Comparison of ENCODE assay signal across 19 cellular contexts in the genomic region with DNA sequence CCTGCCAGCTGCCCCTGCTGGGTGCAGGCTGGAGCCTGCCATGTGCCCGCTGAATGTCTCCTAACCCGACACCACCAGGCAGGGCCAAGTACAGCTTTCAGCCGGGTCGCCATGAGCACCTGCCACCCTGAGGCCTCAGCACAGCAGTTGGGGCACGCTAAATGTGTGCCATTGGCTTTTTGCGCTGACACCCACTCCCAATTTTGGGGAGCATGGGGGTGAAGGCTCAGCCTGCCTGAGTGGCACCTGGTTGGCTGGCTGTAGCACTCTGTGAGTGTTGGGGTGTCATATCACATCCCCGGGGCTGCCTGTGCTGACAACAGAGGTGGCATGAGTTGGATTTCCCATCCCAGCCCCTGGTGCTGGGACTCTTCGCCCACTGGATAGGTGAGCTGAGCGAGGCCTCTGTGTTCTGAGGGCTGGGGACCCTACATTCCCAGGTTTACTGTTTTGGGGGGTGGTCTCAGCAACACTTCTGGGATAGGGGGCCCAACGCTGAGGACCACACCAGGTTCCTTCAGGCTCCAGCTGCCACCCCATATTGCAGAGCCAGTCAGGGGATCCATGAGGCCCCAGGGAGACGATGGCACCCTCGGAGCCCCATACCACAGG. TPM values are rescaled to one million over a fixed set of nuclear protein-coding genes. Genes with fewer than 3 reads are reported as not detected.
A peak's percentile ranks its signal among the peaks of the same experiment; 100 is the strongest.
DNase-seq lines count a peak whose midpoint lies in the region; ATAC-seq and TF ChIP-seq lines count a peak whose summit lies in the region.
"Had no signal": no experiment of that assay in that cellular context is flagged by ENCODE, and none has a peak within 500 bp of the region (broad histone marks: within the 10 kb centered on the region; RNA-seq: fewer than 3 reads in every experiment).

No MANE protein-coding gene starts in this region.

- H3K9me3 Mint-ChIP-seq in stimulated activated effector memory CD8-positive, alpha-beta T cell treated with anti-CD3 and anti-CD28 coated beads, Interleukin-12 subunit alpha, Interleukin-12 subunit beta, amount 100 ng/mL, for 72 hours: no peaks in the 10 kb centered on the region
- H3K9me3 Mint-ChIP-seq in activated CD4-positive, alpha-beta T cell treated with anti-CD3 and anti-CD28 coated beads for 36 hours (ENCODE audit: low read depth): no peaks in the 10 kb centered on the region
- H3K9me3 Mint-ChIP-seq: CD4-positive, CD25-positive, alpha-beta regulatory T cell had no signal

- no peaks in the 10 kb centered on the region for H3K27me3 Mint-ChIP-seq in activated CD4-positive, alpha-beta T cell treated with anti-CD3 and anti-CD28 coated beads for 36 hours
- H3K27me3 Mint-ChIP-seq: CD4-positive, CD25-positive, alpha-beta regulatory T cell had no signal

- H3K4me1 Mint-ChIP-seq in stimulated activated effector memory CD8-positive, alpha-beta T cell treated with anti-CD3 and anti-CD28 coated beads, Interleukin-12 subunit alpha, Interleukin-12 subunit beta, amount 100 ng/mL, for 72 hours: peaks cover 7% of the 10 kb centered on the region
- H3K4me1 Mint-ChIP-seq in activated CD4-positive, alpha-beta T cell treated with anti-CD3 and anti-CD28 coated beads for 36 hours: no peaks in the 10 kb centered on the region

- H3K36me3 ChIP-seq in DOHH2 (ENCODE audit: control insufficient read depth, low read length) (peaks cover 50% of the 10 kb centered on the region), OCI-LY7 (ENCODE audit: insufficient read depth, low read length) (peaks cover 49% of the 10 kb centered on the region), BE2C (peaks cover 11% of the 10 kb centered on the region)

- POLR2A ChIA-PET in OCI-LY7 (lab: Charles Lee): interaction anchor here (0.7 kb wide), 1 partner anchor 16 kb away, joined by 3 read pairs; no protein-coding TSS in a partner anchor
- POLR2A ChIA-PET in activated CD4-positive, alpha-beta T cell treated with anti-CD3 and anti-CD28 coated beads for 36 hours (lab: Charles Lee): no interaction called here

- no TSS peak for BruUV-seq in OCI-LY7 (replicated peaks; lab: Mats Ljungman, UMichigan)

- no peak overlapping the region for H3K4me3 Mint-ChIP-seq in stimulated activated effector memory CD8-positive, alpha-beta T cell treated with anti-CD3 and anti-CD28 coated beads, Interleukin-12 subunit alpha, Interleukin-12 subunit beta, amount 100 ng/mL, for 72 hours
- no peak overlapping the region for H3K4me3 Mint-ChIP-seq in activated CD4-positive, alpha-beta T cell treated with anti-CD3 and anti-CD28 coated beads for 36 hours

- no peak overlapping the region for H2AFZ ChIP-seq in OCI-LY7 (ENCODE audit: low read length)

- CTCF ChIA-PET in OCI-LY7 (lab: Charles Lee; ENCODE audit: unreplicated experiment): no interaction called here
- CTCF ChIA-PET in activated CD4-positive, alpha-beta T cell treated with anti-CD3 and anti-CD28 coated beads for 36 hours (lab: Charles Lee): interaction anchor here (0.8 to 1.0 kb wide), 2 partner anchors 12 to 37 kb away, joined by 3 read pairs; no protein-coding TSS in a partner anchor

- H4K20me1 ChIP-seq in DOHH2 (ENCODE audit: control insufficient read depth, insufficient read depth, low read depth, low read length) (no peaks in the 10 kb centered on the region), OCI-LY7 (ENCODE audit: insufficient read depth, low read length) (no peaks in the 10 kb centered on the region)

- DNase-seq in OCI-LY7 (ENCODE audit: low spot score): no peak
- DNase-seq in islet precursor cell: peak; percentile 38
- DNase-seq in stimulated activated effector memory CD8-positive, alpha-beta T cell treated with anti-CD3 and anti-CD28 coated beads, Interleukin-12 subunit alpha, Interleukin-12 subunit beta, amount 100 ng/mL, for 72 hours (ENCODE audit: low spot score in 2 of 2): no peak
- no peak for DNase-seq in activated CD4-positive, alpha-beta T cell treated with anti-CD3 and anti-CD28 coated beads for 36 hours
- no peak for DNase-seq in BE2C
- DNase-seq: ACHN; CD4-positive, CD25-positive, alpha-beta regulatory T cell; COR-L47; EL; GOT3; MV-4-11; NCI-H1694 treated with DMSO at 0.1 percent for 48 hours; NCI-H2227 treated with DMSO at 0.1 percent for 48 hours; NCI-H524; Right ventricle myocardium superior had no signal

- peak overlapping the region; percentile 60 for H3K27ac Mint-ChIP-seq in stimulated activated effector memory CD8-positive, alpha-beta T cell treated with anti-CD3 and anti-CD28 coated beads, Interleukin-12 subunit alpha, Interleukin-12 subunit beta, amount 100 ng/mL, for 72 hours
- H3K27ac Mint-ChIP-seq in activated CD4-positive, alpha-beta T cell treated with anti-CD3 and anti-CD28 coated beads for 36 hours: no peak overlapping the region

- H3K9me3 ChIP-seq in DOHH2 (ENCODE audit: control insufficient read depth, insufficient read depth, low read length) (no peaks in the 10 kb centered on the region), OCI-LY7 (ENCODE audit: low read length) (no peaks in the 10 kb centered on the region), BE2C (no peaks in the 10 kb centered on the region)

- H3F3A ChIP-seq in DOHH2 (ENCODE audit: control insufficient read depth, insufficient read depth): peaks cover 6% of the 10 kb centered on the region; the same call in 1 of the 2 replicates

- H3K4me3 ChIP-seq in DOHH2 (ENCODE audit: low read length): no peak overlapping the region
- H3K4me3 ChIP-seq in OCI-LY7 (ENCODE audit: low read depth, low read length, poor library complexity, severe bottlenecking): no peak overlapping the region
- no peak overlapping the region for H3K4me3 ChIP-seq in BE2C (ENCODE audit: low read depth, low read length)

- no peaks in the 10 kb centered on the region for H3K27me3 ChIP-seq in DOHH2 (ENCODE audit: control insufficient read depth, low read length)
- no peaks in the 10 kb centered on the region for H3K27me3 ChIP-seq in BE2C

- H3K9me2 ChIP-seq in DOHH2 (replicated peaks; ENCODE audit: control insufficient read depth, low read length): no peaks in the 10 kb centered on the region
- no peaks in the 10 kb centered on the region for H3K9me2 ChIP-seq in OCI-LY7 (ENCODE audit: insufficient read depth, low read length)

- no peak for ATAC-seq in stimulated activated effector memory CD8-positive, alpha-beta T cell treated with anti-CD3 and anti-CD28 coated beads, Interleukin-12 subunit alpha, Interleukin-12 subunit beta, amount 100 ng/mL, for 72 hours
- no peak for ATAC-seq in activated CD4-positive, alpha-beta T cell treated with anti-CD3 and anti-CD28 coated beads for 36 hours
- no peak for ATAC-seq in GM21447 (IDR thresholded peaks at IDR 0.05; ENCODE audit: unreplicated experiment)
- ATAC-seq: HCT116 had no signal

- H3K4me1 ChIP-seq in DOHH2 (ENCODE audit: control insufficient read depth, low read length): peaks cover 46% of the 10 kb centered on the region
- H3K4me1 ChIP-seq in OCI-LY7 (ENCODE audit: insufficient read depth, low read length, poor library complexity, severe bottlenecking): peaks cover 70% of the 10 kb centered on the region
- no peaks in the 10 kb centered on the region for H3K4me1 ChIP-seq in BE2C

- H3K4me2 ChIP-seq in DOHH2 (ENCODE audit: low read length) (no peak overlapping the region), OCI-LY7 (ENCODE audit: low read length) (peak overlapping the region; percentile 46; the same call in 1 of the 2 replicates)
- H3K4me2 ChIP-seq: KMS-11 had no signal

- H3K27ac ChIP-seq in DOHH2 (ENCODE audit: low read depth, low read length) (peak overlapping the region; percentile 20), OCI-LY7 (ENCODE audit: low read depth, low read length, poor library complexity, severe bottlenecking) (peak overlapping the region; percentile 61)
- H3K27ac ChIP-seq: KMS-11 had no signal

- intact Hi-C loops in OCI-LY7 (cut with micrococcal nuclease; ENCODE audit: unreplicated experiment): no loop called here
- intact Hi-C loops in activated CD4-positive, alpha-beta T cell treated with anti-CD3 and anti-CD28 coated beads for 36 hours (cut with DNase I, micrococcal nuclease): no loop called here

- TF ChIP-seq CTCF in DOHH2 (IDR thresholded peaks at IDR 0.05; ENCODE audit: low read depth, low read length, poor library complexity, severe bottlenecking) (no peak), OCI-LY7 (conservative IDR thresholded peaks at IDR 0.05; ENCODE audit: low read length) (no peak), BE2C (IDR thresholded peaks at IDR 0.05; ENCODE audit: low read depth, low read length) (no peak)

- H3K79me2 ChIP-seq in DOHH2 (ENCODE audit: control insufficient read depth, low read length) (no peaks in the 10 kb centered on the region; the same call in 1 of the 2 replicates), OCI-LY7 (ENCODE audit: insufficient read depth, low read depth, low read length) (no peaks in the 10 kb centered on the region)

- peaks cover 30% of the 10 kb centered on the region for H3K36me3 Mint-ChIP-seq in stimulated activated effector memory CD8-positive, alpha-beta T cell treated with anti-CD3 and anti-CD28 coated beads, Interleukin-12 subunit alpha, Interleukin-12 subunit beta, amount 100 ng/mL, for 72 hours
- H3K36me3 Mint-ChIP-seq in activated CD4-positive, alpha-beta T cell treated with anti-CD3 and anti-CD28 coated beads for 36 hours (ENCODE audit: low read depth): peaks cover 10% of the 10 kb centered on the region

RNA-seq across cellular contexts. Expression of a gene that starts 7.2 kb away (rescaled TPM):
- 36.4 and 36.9 TPM in 2 replicates for total RNA-seq in OCI-LY7 (2014; rRNA removed; shearing (Covaris generic))
- total RNA-seq in OCI-LY7 (2022): 51.1 and 61.7 TPM in 2 replicates
- total RNA-seq in activated CD4-positive, alpha-beta T cell treated with anti-CD3 and anti-CD28 coated beads for 36 hours: 10 to 100 TPM; 43.8 to 51.2 TPM
- 4.6 TPM for polyA plus RNA-seq in BE2C (2012; ENCODE audit: insufficient read depth, insufficient read length, low read depth)

RNA-seq across cellular contexts. Expression of a gene that starts 38.9 kb away (rescaled TPM):
- 32.2 and 34.0 TPM in 2 replicates for total RNA-seq in OCI-LY7 (2014; rRNA removed; shearing (Covaris generic))
- 70.3 and 86.3 TPM in 2 replicates for total RNA-seq in OCI-LY7 (2022)
- total RNA-seq in activated CD4-positive, alpha-beta T cell treated with anti-CD3 and anti-CD28 coated beads for 36 hours: 10 to 100 TPM; 41.6 to 44.1 TPM
- polyA plus RNA-seq in BE2C (2012; ENCODE audit: insufficient read depth, insufficient read length, low read depth): 178 TPM

RNA-seq across cellular contexts. Expression of a gene that starts 44.8 kb away (rescaled TPM):
- total RNA-seq in OCI-LY7 (2014; rRNA removed; shearing (Covaris generic)): 142 and 152 TPM in 2 replicates
- 166 and 181 TPM in 2 replicates for total RNA-seq in OCI-LY7 (2022)
- 100 to 1,000 TPM; 101 to 103 TPM for total RNA-seq in activated CD4-positive, alpha-beta T cell treated with anti-CD3 and anti-CD28 coated beads for 36 hours
- 134 TPM for polyA plus RNA-seq in BE2C (2012; ENCODE audit: insufficient read depth, insufficient read length, low read depth)

RNA-seq across cellular contexts. Expression of a gene that starts 48.2 kb away (rescaled TPM):
- total RNA-seq in OCI-LY7 (2014; rRNA removed; shearing (Covaris generic)): 0.35 TPM in 1 of 2 replicates, not detected in the other
- not detected in 2 replicates for total RNA-seq in OCI-LY7 (2022)
- not detected for total RNA-seq in activated CD4-positive, alpha-beta T cell treated with anti-CD3 and anti-CD28 coated beads for 36 hours
- polyA plus RNA-seq in BE2C (2012; ENCODE audit: insufficient read depth, insufficient read length, low read depth): not detected
- total RNA-seq: CD4-positive, CD25-positive, alpha-beta regulatory T cell; Right ventricle myocardium superior had no signal
- polyA plus RNA-seq: CD4-positive, CD25-positive, alpha-beta regulatory T cell had no signal

RNA-seq across cellular contexts. Expression of a gene that starts 52.0 kb away (rescaled TPM):
- not detected in 2 replicates for total RNA-seq in OCI-LY7 (2014; rRNA removed; shearing (Covaris generic))
- total RNA-seq in OCI-LY7 (2022): not detected in 2 replicates
- total RNA-seq in activated CD4-positive, alpha-beta T cell treated with anti-CD3 and anti-CD28 coated beads for 36 hours: not detected
- not detected for polyA plus RNA-seq in BE2C (2012; ENCODE audit: insufficient read depth, insufficient read length, low read depth)
- total RNA-seq: CD4-positive, CD25-positive, alpha-beta regulatory T cell; Right ventricle myocardium superior had no signal
- polyA plus RNA-seq: CD4-positive, CD25-positive, alpha-beta regulatory T cell had no signal
